In genomic region chr11:74749127-74749964, GRCh38 we compare ENCODE assay signal across 8 cellular contexts. TPM values are rescaled to one million over a fixed set of nuclear protein-coding genes. Genes with fewer than 3 reads are reported as not detected.
DNase-seq lines count a peak whose midpoint lies in the region; ATAC-seq and TF ChIP-seq lines count a peak whose summit lies in the region.

No MANE protein-coding gene starts in this region.

- peak overlapping the region; percentile 85 to 98 (median 94) for H3K4me3 Mint-ChIP-seq in naive B cell

- H3K36me3 Mint-ChIP-seq in naive B cell, result no peaks in the 10 kb centered on the region

- TF ChIP-seq POLR2A in esophagus muscularis mucosa (IDR thresholded peaks at IDR 0.05; ENCODE audit: low read depth), result no peak
- no peak for TF ChIP-seq POLR2A in suprapubic skin (IDR thresholded peaks at IDR 0.05)

- peak overlapping the region; percentile 78 to 98 (median 94) for H3K27ac Mint-ChIP-seq in naive B cell

- DNase-seq in AG20443 (ENCODE audit: low spot score) (peak; percentile 82), NOMO-1 treated with dmso at 0.1 percent for 144 hours (lab: John Stamatoyannopoulos, UW; ENCODE audit: unreplicated experiment) (peak; percentile 56), activated T-cell treated with anti-CD3 and anti-CD28 coated beads for 24 hours (ENCODE audit: low read depth) (peak; percentile 38), esophagus muscularis mucosa (ENCODE audit: extremely low spot score) (no peak), naive B cell (peak; percentile 61), suprapubic skin (ENCODE audit: low spot score in 2 of 2) (peak in 1 of 2 donors; percentile 74)

- peaks cover 24 to 52% (median 33%) of the 10 kb centered on the region in 3 donors for H3K4me1 Mint-ChIP-seq in naive B cell

- no peaks in the 10 kb centered on the region for H3K9me3 Mint-ChIP-seq in naive B cell

- TF ChIP-seq EP300 in esophagus muscularis mucosa (IDR thresholded peaks at IDR 0.05), result no peak
- TF ChIP-seq EP300 in suprapubic skin (IDR thresholded peaks at IDR 0.05), result no peak

- H3K9me3 ChIP-seq in esophagus muscularis mucosa (no peaks in the 10 kb centered on the region), suprapubic skin (no peaks in the 10 kb centered on the region)

- no peaks in the 10 kb centered on the region for H3K27me3 Mint-ChIP-seq in naive B cell

- peak overlapping the region; percentile 87 to 91 (median 87) for H3K4me3 ChIP-seq in esophagus muscularis mucosa
- peak overlapping the region; percentile 66 for H3K4me3 ChIP-seq in suprapubic skin

- under 1% methylated on average over 27 of the region's 63 CpGs for WGBS in esophagus muscularis mucosa
- WGBS in suprapubic skin, result under 1% methylated on average over 15 of the region's 63 CpGs

- intact Hi-C loops in esophagus muscularis mucosa (cut with DNase I), result loop anchor here (10.0 kb wide), 1 partner anchor 355 kb away; the partner anchor contains the start of gene PGM2L1

- H3K27ac ChIP-seq in esophagus muscularis mucosa (replicated peaks in 1 of 4), result peak overlapping the region; percentile 92 to 97 (median 96)
- peak overlapping the region; percentile 94 for H3K27ac ChIP-seq in suprapubic skin

- TF ChIP-seq CTCF in esophagus muscularis mucosa (IDR thresholded peaks at IDR 0.05), result no peak
- TF ChIP-seq CTCF in suprapubic skin (IDR thresholded peaks at IDR 0.05), result no peak

- peak; percentile 27 for ATAC-seq in GM18858 (IDR thresholded peaks at IDR 0.05; ENCODE audit: unreplicated experiment)
- peak; percentile 47 for ATAC-seq in HG03039 (IDR thresholded peaks at IDR 0.05; ENCODE audit: unreplicated experiment)
- ATAC-seq in naive B cell (ENCODE audit: low read depth in 2 of 2), result peak; percentile 55

- H3K27me3 ChIP-seq in esophagus muscularis mucosa (no peaks in the 10 kb centered on the region), suprapubic skin (no peaks in the 10 kb centered on the region)

- peaks cover 14 to 65% (median 56%) of the 10 kb centered on the region in 4 donors for H3K4me1 ChIP-seq in esophagus muscularis mucosa
- peaks cover 26% of the 10 kb centered on the region for H3K4me1 ChIP-seq in suprapubic skin

- H3K36me3 ChIP-seq in esophagus muscularis mucosa (no peaks in the 10 kb centered on the region), suprapubic skin (no peaks in the 10 kb centered on the region)

RNA-seq across cellular contexts. Expression of gene RNF169, which starts 0.7 kb away (rescaled TPM):
- total RNA-seq in esophagus muscularis mucosa (10 to 100 TPM; 16.2 to 26.6 (median 20.6) TPM), suprapubic skin (10 to 100 TPM; 18.8 to 26.4 (median 21.2) TPM)
- 1 to 10 TPM in 5 of 6 donors, under 1 TPM in 1; 1.00 to 3.1 (median 1.6) TPM for polyA plus RNA-seq in naive B cell (ENCODE audit: low read depth in 6 of 6)

RNA-seq across cellular contexts. Expression of gene CHRDL2, which starts 18.1 kb away (rescaled TPM):
- total RNA-seq in esophagus muscularis mucosa, result under 1 TPM in 2 of 4 donors, not detected in 2; 0.40 to 0.50 TPM
- polyA plus RNA-seq in naive B cell (ENCODE audit: low read depth in 6 of 6), result not detected
- total RNA-seq in suprapubic skin, result not detected
